6 cellular contexts compared by ENCODE assay signal in the genomic region with DNA sequence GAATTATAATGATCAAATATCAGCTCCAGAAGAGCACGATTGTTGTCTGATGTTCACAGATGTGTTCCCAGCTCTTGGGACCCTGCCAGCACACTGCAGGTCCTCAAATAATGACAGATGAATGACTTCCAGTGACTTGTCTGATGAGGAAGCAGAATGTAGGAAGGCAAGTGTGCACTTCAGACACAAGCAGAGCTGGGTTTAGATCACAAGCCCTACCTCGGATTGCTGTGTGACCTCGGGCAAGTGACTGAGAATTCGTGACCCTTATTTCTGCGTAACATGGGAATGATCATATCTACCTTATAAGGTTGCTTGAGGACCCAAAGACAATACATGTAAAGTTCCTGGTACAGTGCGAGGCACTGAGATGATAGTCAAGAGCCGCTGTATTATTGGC.
"Had no signal": no experiment of that assay in that cellular context is flagged by ENCODE, and none has a peak within 500 bp of the region (broad histone marks: within the 10 kb centered on the region; RNA-seq: fewer than 3 reads in every experiment).

No MANE protein-coding gene starts in this region.

- H3K9me3 Mint-ChIP-seq: HFFc6 had no signal

- H3K36me3 Mint-ChIP-seq: IgD-negative memory B cell had no signal

- DNase-seq: GM23248, GOT3, H7, HFFc6, KBM-7 had no signal

- H3K4me3 Mint-ChIP-seq: HFFc6, IgD-negative memory B cell had no signal

- H3K27ac Mint-ChIP-seq: HFFc6, IgD-negative memory B cell had no signal
